7 cellular contexts compared by ENCODE assay signal in genomic region chr15:22173029-22173998, GRCh38.
DNase-seq lines count a peak whose midpoint lies in the region; ATAC-seq and TF ChIP-seq lines count a peak whose summit lies in the region.
"Not testable (repeated sequence)": the region's sequence is repeated elsewhere in the genome, so short reads cannot be mapped to it uniquely, and the experiment has no call there.

No MANE protein-coding gene starts in this region.

- DNase-seq in activated naive CD4-positive, alpha-beta T cell treated with anti-CD3 and anti-CD28 coated beads, Interleukin-2, amount 50 U/mL, for 72 hours (ENCODE audit: low spot score in 2 of 2); lower lobe of right lung: not testable (repeated sequence)

- not testable (repeated sequence) for H3K4me3 ChIP-seq in lower lobe of right lung

- intact Hi-C loops in lower lobe of right lung (cut with DNase I) = not testable (repeated sequence)

- H3K36me3 ChIP-seq in lower lobe of right lung = not testable (repeated sequence)

- H3K4me1 ChIP-seq in lower lobe of right lung = not testable (repeated sequence)

- TF ChIP-seq CTCF in lower lobe of right lung (IDR thresholded peaks at IDR 0.05) = not testable (repeated sequence)

- not testable (repeated sequence) for H3K36me3 Mint-ChIP-seq in activated naive CD4-positive, alpha-beta T cell treated with anti-CD3 and anti-CD28 coated beads, Interleukin-2, amount 50 U/mL, for 72 hours

- peak; percentile 60 for ATAC-seq in GM18858 (IDR thresholded peaks at IDR 0.05; ENCODE audit: unreplicated experiment)
- peak; percentile 64 for ATAC-seq in GM19455 (IDR thresholded peaks at IDR 0.05; ENCODE audit: unreplicated experiment)
- ATAC-seq in HG02571 (IDR thresholded peaks at IDR 0.05; ENCODE audit: unreplicated experiment) = peak; percentile 76
- peak; percentile 82 for ATAC-seq in HG03045 (IDR thresholded peaks at IDR 0.05; ENCODE audit: unreplicated experiment)
- ATAC-seq in HG03460 (IDR thresholded peaks at IDR 0.05; ENCODE audit: unreplicated experiment) = peak; percentile 68
- ATAC-seq in activated naive CD4-positive, alpha-beta T cell treated with anti-CD3 and anti-CD28 coated beads, Interleukin-2, amount 50 U/mL, for 72 hours = peak; percentile 81 to 84
- ATAC-seq in lower lobe of right lung = peak; percentile 74 to 96

- not testable (repeated sequence) for H3K9me3 ChIP-seq in lower lobe of right lung

- not testable (repeated sequence) for H3K9me3 Mint-ChIP-seq in activated naive CD4-positive, alpha-beta T cell treated with anti-CD3 and anti-CD28 coated beads, Interleukin-2, amount 50 U/mL, for 72 hours

- not testable (repeated sequence) for H3K27ac Mint-ChIP-seq in activated naive CD4-positive, alpha-beta T cell treated with anti-CD3 and anti-CD28 coated beads, Interleukin-2, amount 50 U/mL, for 72 hours

- not testable (repeated sequence) for H3K27me3 ChIP-seq in lower lobe of right lung (ENCODE audit: low read depth)

- H3K27ac ChIP-seq in lower lobe of right lung = not testable (repeated sequence)
